ENCODE assay signal across 25 cellular contexts in genomic region chr4:6044805-6045204, GRCh38. TPM values are rescaled to one million over a fixed set of nuclear protein-coding genes. Genes with fewer than 3 reads are reported as not detected.
DNase-seq lines count a peak whose midpoint lies in the region; ATAC-seq and TF ChIP-seq lines count a peak whose summit lies in the region.
"Had no signal": no experiment of that assay in that cellular context is flagged by ENCODE, and none has a peak within 500 bp of the region (broad histone marks: within the 10 kb centered on the region; RNA-seq: fewer than 3 reads in every experiment).

No MANE protein-coding gene starts in this region.

- H3K36me3 ChIP-seq in breast epithelium: no peaks in the 10 kb centered on the region
- H3K36me3 ChIP-seq: adrenal gland, stomach, thyroid gland had no signal

- no peak for TF ChIP-seq POLR2A in breast epithelium (IDR thresholded peaks at IDR 0.05)

- DNase-seq in DMS 273 (lab: John Stamatoyannopoulos, UW; ENCODE audit: unreplicated experiment) (peak; percentile 2), DMS 273 treated with DMSO at 0.1 percent for 48 hours (lab: John Stamatoyannopoulos, UW) (no peak), NCI-H69 (lab: John Stamatoyannopoulos, UW) (peak; percentile 19), iPS-NIHi11 (ENCODE audit: low spot score) (peak; percentile 84), breast epithelium (ENCODE audit: low spot score in 2 of 2) (no peak)
- DNase-seq: 8988T; activated CD4-positive, alpha-beta T cell treated with anti-CD3 and anti-CD28 coated beads, Interleukin-2, amount 10 ng/mL, durations not matched to agents 7 days and 5 days; activated naive CD4-positive, alpha-beta T cell treated with anti-CD3 and anti-CD28 coated beads for 36 hours; activated T-cell treated with anti-CD3 and anti-CD28 coated beads, Interleukin-2, amount 50 U/mL, for 48 hours; adrenal gland; CD4-positive, alpha-beta memory T cell; left ventricle myocardium superior; MM.1S; NCI-H510A treated with DMSO at 0.1 percent for 48 hours; SIG-M5; T1000; thyroid gland had no signal

- no peak overlapping the region for H3K27ac ChIP-seq in breast epithelium
- H3K27ac ChIP-seq: adrenal gland, body of pancreas, stomach, thyroid gland had no signal

- intact Hi-C loops in breast epithelium (cut with DNase I; ENCODE audit: low total_unique reads): loop anchor here (5.0 kb wide), 1 partner anchor 1828 kb away; no protein-coding TSS in a partner anchor

- peaks cover 0 to 53% of the 10 kb centered on the region in 2 donors for H3K27me3 ChIP-seq in breast epithelium
- H3K27me3 ChIP-seq: adrenal gland, body of pancreas, thyroid gland had no signal

- H3K4me3 ChIP-seq in breast epithelium: no peak overlapping the region
- H3K4me3 ChIP-seq: adrenal gland, body of pancreas, stomach, thyroid gland had no signal

- no peaks in the 10 kb centered on the region for H3K4me1 ChIP-seq in breast epithelium
- H3K4me1 ChIP-seq: adrenal gland, body of pancreas, stomach, thyroid gland had no signal

- peak; percentile 23 for TF ChIP-seq CTCF in GM12873 (IDR thresholded peaks at IDR 0.05; ENCODE audit: insufficient read depth, low read depth, low read length, missing control alignments)
- no peak for TF ChIP-seq CTCF in breast epithelium (IDR thresholded peaks at IDR 0.05)

- no peaks in the 10 kb centered on the region for H3K9me3 ChIP-seq in breast epithelium
- H3K9me3 ChIP-seq: adrenal gland, body of pancreas, stomach, thyroid gland had no signal

- ATAC-seq in HG02798 (IDR thresholded peaks at IDR 0.05; ENCODE audit: poor library complexity, unreplicated experiment): no peak
- ATAC-seq in HG03135 (IDR thresholded peaks at IDR 0.05; ENCODE audit: unreplicated experiment): no peak
- ATAC-seq: body of pancreas, left ventricle myocardium superior had no signal

RNA-seq across cellular contexts. Expression of gene C4orf50, which starts 26.6 kb away (rescaled TPM):
- under 1 TPM in 2 of 3 donors, not detected in 1; under 0.01 TPM for total RNA-seq in breast epithelium
- total RNA-seq: activated naive CD4-positive, alpha-beta T cell treated with anti-CD3 and anti-CD28 coated beads for 36 hours; G401; HT-29; skeletal muscle tissue had no signal

Comparison
In these comparisons a context has a peak if more than half of its experiments do, and no peak if none do; other contexts are left out.
1. DNase-seq: peak in DMS 273 (single experiment), NCI-H69 (single experiment) and iPS-NIHi11 (single experiment); none in DMS 273 treated with DMSO at 0.1 percent for 48 hours (single experiment) and breast epithelium (0 of 2).